23 cellular contexts compared by ENCODE assay signal in the genomic region with DNA sequence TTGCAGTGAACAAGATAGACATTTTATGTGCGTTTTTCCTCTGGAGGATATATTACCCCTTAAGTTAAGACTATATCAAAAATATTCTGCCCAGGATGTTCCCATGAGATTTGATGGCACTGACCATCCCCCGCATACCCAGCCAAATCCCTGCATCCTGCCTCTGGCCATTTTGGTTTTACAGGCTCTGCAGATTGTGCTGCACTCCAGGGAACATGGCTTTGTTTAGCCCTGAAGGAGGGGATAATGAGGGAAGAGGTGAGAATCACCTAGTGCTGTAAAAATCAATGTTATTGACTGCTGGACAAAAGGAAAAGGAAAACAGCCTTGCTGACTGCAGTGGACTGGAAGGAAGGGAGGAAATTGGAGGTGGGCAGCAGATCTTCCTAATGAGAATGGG.
"Had no signal": no experiment of that assay in that cellular context is flagged by ENCODE, and none has a peak within 500 bp of the region (broad histone marks: within the 10 kb centered on the region; RNA-seq: fewer than 3 reads in every experiment).

No MANE protein-coding gene starts in this region.

- H3K4me3 ChIP-seq: cardiac muscle cell, hepatocyte, mucosa of descending colon, suprapubic skin, transverse colon had no signal

- H3K4me2 ChIP-seq: hepatocyte had no signal

- H3K27me3 Mint-ChIP-seq: activated CD4-positive, alpha-beta memory T cell treated with anti-CD3 and anti-CD28 coated beads, Interleukin-2, amount 10 ng/mL, durations not matched to agents 7 days and 5 days; activated CD4-positive, alpha-beta T cell treated with anti-CD3 and anti-CD28 coated beads, Interleukin-2, amount 10 ng/mL, durations not matched to agents 24 days and 14 days; activated naive CD8-positive, alpha-beta T cell treated with anti-CD3 and anti-CD28 coated beads, Interleukin-2, amount 50 U/mL, for 24 hours; dendritic cell treated with granulocyte-macrophage colony-stimulating factor and Interleukin-4, amounts not matched to agents 40 ng/mL and 50 ng/mL, for 4 days; memory B cell; stimulated activated naive CD8-positive, alpha-beta T cell treated with anti-CD3 and anti-CD28 coated beads, Interleukin-15, amount 100 ng/mL, for 72 hours had no signal

- H3K36me3 ChIP-seq: cardiac muscle cell, suprapubic skin, transverse colon had no signal

- DNase-seq: activated CD4-positive, alpha-beta memory T cell treated with anti-CD3 and anti-CD28 coated beads, Interleukin-2, amount 10 ng/mL, durations not matched to agents 7 days and 5 days; activated CD4-positive, alpha-beta T cell treated with anti-CD3 and anti-CD28 coated beads, Interleukin-2, amount 10 ng/mL, durations not matched to agents 24 days and 14 days; activated effector memory CD4-positive, alpha-beta T cell treated with anti-CD3 and anti-CD28 coated beads, Interleukin-2, amount 50 U/mL, for 16 hours; activated naive CD4-positive, alpha-beta T cell treated with anti-CD3 and anti-CD28 coated beads, Interleukin-2, amount 50 U/mL, for 16 hours; activated naive CD8-positive, alpha-beta T cell treated with anti-CD3 and anti-CD28 coated beads, Interleukin-2, amount 50 U/mL, for 24 hours; activated T-cell treated with anti-CD3 and anti-CD28 coated beads, Interleukin-2, amount 50 U/mL, for 72 hours; effector CD4-positive, alpha-beta T cell; foreskin melanocyte; left colon; mucosa of descending colon; nephron progenitor cell; occipital lobe; small intestine; stimulated activated CD4-positive, alpha-beta T cell treated with anti-CD3 and anti-CD28 coated beads, Interleukin-2, amount 100 ng/mL, for 24 hours; stimulated activated naive CD8-positive, alpha-beta T cell treated with anti-CD3 and anti-CD28 coated beads, Interleukin-15, amount 100 ng/mL, for 72 hours; T-helper 2 cell; transverse colon had no signal

- H3K4me1 Mint-ChIP-seq: activated CD4-positive, alpha-beta memory T cell treated with anti-CD3 and anti-CD28 coated beads, Interleukin-2, amount 10 ng/mL, durations not matched to agents 7 days and 5 days; activated CD4-positive, alpha-beta T cell treated with anti-CD3 and anti-CD28 coated beads, Interleukin-2, amount 10 ng/mL, durations not matched to agents 24 days and 14 days; activated naive CD8-positive, alpha-beta T cell treated with anti-CD3 and anti-CD28 coated beads, Interleukin-2, amount 50 U/mL, for 24 hours; stimulated activated effector memory CD8-positive, alpha-beta T cell treated with anti-CD3 and anti-CD28 coated beads, Interleukin-12 subunit alpha, Interleukin-12 subunit beta, amount 100 ng/mL, for 72 hours; stimulated activated naive CD8-positive, alpha-beta T cell treated with anti-CD3 and anti-CD28 coated beads, Interleukin-15, amount 100 ng/mL, for 72 hours had no signal

- H3K79me2 ChIP-seq: hepatocyte had no signal

- H3K27me3 ChIP-seq: cardiac muscle cell, hepatocyte, suprapubic skin, transverse colon had no signal

- H2AFZ ChIP-seq: hepatocyte had no signal

- H3K27ac ChIP-seq: cardiac muscle cell, hepatocyte, suprapubic skin, transverse colon had no signal

- H3K4me1 ChIP-seq: suprapubic skin, transverse colon had no signal

- H3K9me3 ChIP-seq: mucosa of descending colon, suprapubic skin, transverse colon had no signal

- H3K9me3 Mint-ChIP-seq: memory B cell, nephron progenitor cell had no signal

- H3K4me3 Mint-ChIP-seq: activated CD4-positive, alpha-beta memory T cell treated with anti-CD3 and anti-CD28 coated beads, Interleukin-2, amount 10 ng/mL, durations not matched to agents 7 days and 5 days; activated CD4-positive, alpha-beta T cell treated with anti-CD3 and anti-CD28 coated beads, Interleukin-2, amount 10 ng/mL, durations not matched to agents 24 days and 14 days; activated naive CD8-positive, alpha-beta T cell treated with anti-CD3 and anti-CD28 coated beads, Interleukin-2, amount 50 U/mL, for 24 hours; activated T-cell treated with anti-CD3 and anti-CD28 coated beads, Interleukin-2, amount 50 U/mL, for 72 hours; dendritic cell treated with granulocyte-macrophage colony-stimulating factor and Interleukin-4, amounts not matched to agents 40 ng/mL and 50 ng/mL, for 4 days; memory B cell; nephron progenitor cell; stimulated activated effector memory CD8-positive, alpha-beta T cell treated with anti-CD3 and anti-CD28 coated beads, Interleukin-12 subunit alpha, Interleukin-12 subunit beta, amount 100 ng/mL, for 72 hours; stimulated activated naive CD8-positive, alpha-beta T cell treated with anti-CD3 and anti-CD28 coated beads, Interleukin-15, amount 100 ng/mL, for 72 hours had no signal

- H3K27ac Mint-ChIP-seq: activated CD4-positive, alpha-beta memory T cell treated with anti-CD3 and anti-CD28 coated beads, Interleukin-2, amount 10 ng/mL, durations not matched to agents 7 days and 5 days; activated CD4-positive, alpha-beta T cell treated with anti-CD3 and anti-CD28 coated beads, Interleukin-2, amount 10 ng/mL, durations not matched to agents 24 days and 14 days; activated naive CD8-positive, alpha-beta T cell treated with anti-CD3 and anti-CD28 coated beads, Interleukin-2, amount 50 U/mL, for 24 hours; activated T-cell treated with anti-CD3 and anti-CD28 coated beads, Interleukin-2, amount 50 U/mL, for 72 hours; dendritic cell treated with granulocyte-macrophage colony-stimulating factor and Interleukin-4, amounts not matched to agents 40 ng/mL and 50 ng/mL, for 4 days; memory B cell; nephron progenitor cell; stimulated activated effector memory CD8-positive, alpha-beta T cell treated with anti-CD3 and anti-CD28 coated beads, Interleukin-12 subunit alpha, Interleukin-12 subunit beta, amount 100 ng/mL, for 72 hours; stimulated activated naive CD8-positive, alpha-beta T cell treated with anti-CD3 and anti-CD28 coated beads, Interleukin-15, amount 100 ng/mL, for 72 hours had no signal

- H3K36me3 Mint-ChIP-seq: memory B cell; stimulated activated effector memory CD8-positive, alpha-beta T cell treated with anti-CD3 and anti-CD28 coated beads, Interleukin-12 subunit alpha, Interleukin-12 subunit beta, amount 100 ng/mL, for 72 hours had no signal
